ENCODE assay signal across 8 cellular contexts in the genomic region with DNA sequence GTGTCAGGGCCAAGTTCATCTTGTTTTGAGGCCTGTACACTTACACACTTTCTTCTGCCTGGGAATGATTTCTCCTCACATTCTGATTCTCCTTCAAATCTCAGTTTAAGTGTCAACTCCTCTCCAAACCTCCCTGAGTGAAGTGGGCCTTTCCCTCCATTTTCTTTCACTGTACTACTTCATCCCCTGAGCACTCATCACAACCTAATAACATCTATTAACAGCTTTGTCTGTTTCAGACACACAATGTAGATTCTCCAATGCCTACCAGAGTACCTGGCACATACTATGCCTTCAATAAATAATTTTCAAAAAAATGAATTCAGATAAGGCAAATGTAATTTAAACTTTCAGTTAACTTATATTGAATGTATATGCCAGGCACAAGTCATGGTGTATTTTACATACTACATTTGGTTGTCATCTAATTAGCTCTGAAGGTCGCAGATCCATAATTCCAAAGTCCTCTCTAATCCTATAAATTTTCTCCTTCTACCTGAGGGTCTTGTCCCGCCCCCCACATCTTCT. TPM values are rescaled to one million over a fixed set of nuclear protein-coding genes. Genes with fewer than 3 reads are reported as not detected.
DNase-seq lines count a peak whose midpoint lies in the region; ATAC-seq and TF ChIP-seq lines count a peak whose summit lies in the region.

No MANE protein-coding gene starts in this region.

- intact Hi-C loops in thyroid gland (cut with DNase I), result no loop called here

- H3K4me3 Mint-ChIP-seq in activated T-helper 17 cell treated with anti-CD3 and anti-CD28 coated beads, Interleukin-2, amount 50 U/mL, for 72 hours, result peak overlapping the region; percentile 96

- H3K4me1 ChIP-seq in thyroid gland, result peaks cover 0 to 8% of the 10 kb centered on the region in 2 donors

- H3K27ac ChIP-seq in thyroid gland, result peak overlapping the region; percentile 52 to 83 (median 79)

- DNase-seq in kidney epithelial cell (ENCODE audit: low read depth) (no peak), thyroid gland (no peak), activated gamma-delta T cell (lab: John Stamatoyannopoulos, UW) (no peak), GM03348 (ENCODE audit: low spot score) (no peak)
- DNase-seq in effector CD4-positive, alpha-beta T cell, result no peak

- H3K9me3 ChIP-seq in thyroid gland, result no peaks in the 10 kb centered on the region

- peak overlapping the region; percentile 92 for H3K27ac Mint-ChIP-seq in activated T-helper 17 cell treated with anti-CD3 and anti-CD28 coated beads, Interleukin-2, amount 50 U/mL, for 72 hours

- H3K4me1 Mint-ChIP-seq in activated T-helper 17 cell treated with anti-CD3 and anti-CD28 coated beads, Interleukin-2, amount 50 U/mL, for 72 hours, result peaks cover 21% of the 10 kb centered on the region

- TF ChIP-seq POLR2A in GM18505 (IDR thresholded peaks at IDR 0.05; ENCODE audit: borderline replicate concordance, extremely low read depth, insufficient read depth, insufficient read length) (no peak), thyroid gland (IDR thresholded peaks at IDR 0.05) (no peak)

- H3K9me3 Mint-ChIP-seq in activated T-helper 17 cell treated with anti-CD3 and anti-CD28 coated beads, Interleukin-2, amount 50 U/mL, for 72 hours, result no peaks in the 10 kb centered on the region

- H3K4me3 ChIP-seq in kidney epithelial cell (ENCODE audit: low read depth, low read length), result peak overlapping the region; percentile 83
- peak overlapping the region; percentile 81 to 93 (median 87) for H3K4me3 ChIP-seq in thyroid gland (replicated peaks in 1 of 3)

- ATAC-seq in GM18505 (IDR thresholded peaks at IDR 0.05; ENCODE audit: unreplicated experiment) (peak; percentile 3), HG02943 (IDR thresholded peaks at IDR 0.05; ENCODE audit: low read depth, unreplicated experiment) (peak; percentile 5)
- no peak for ATAC-seq in activated T-helper 17 cell treated with anti-CD3 and anti-CD28 coated beads, Interleukin-2, amount 50 U/mL, for 72 hours (replicated peaks)

- H3K36me3 Mint-ChIP-seq in activated T-helper 17 cell treated with anti-CD3 and anti-CD28 coated beads, Interleukin-2, amount 50 U/mL, for 72 hours (ENCODE audit: low read depth), result peaks cover 14% of the 10 kb centered on the region

- WGBS in thyroid gland, 2 donors, result 1 to 2% methylated on average over 2 of the region's 2 CpGs

- H3K36me3 ChIP-seq in kidney epithelial cell (ENCODE audit: control insufficient read depth, insufficient read depth, low read length) (no peaks in the 10 kb centered on the region), thyroid gland (peaks cover 0 to under 1% of the 10 kb centered on the region in 2 donors)

- H3K27me3 ChIP-seq in kidney epithelial cell (ENCODE audit: control insufficient read depth, insufficient read depth, low read length) (no peaks in the 10 kb centered on the region), thyroid gland (no peaks in the 10 kb centered on the region)

- peaks cover 3% of the 10 kb centered on the region for H3K27me3 Mint-ChIP-seq in activated T-helper 17 cell treated with anti-CD3 and anti-CD28 coated beads, Interleukin-2, amount 50 U/mL, for 72 hours

- no peak for TF ChIP-seq CTCF in kidney epithelial cell (IDR thresholded peaks at IDR 0.05; ENCODE audit: insufficient read depth, low read length, poor library complexity, severe bottlenecking)
- no peak for TF ChIP-seq CTCF in thyroid gland (IDR thresholded peaks at IDR 0.05)

RNA-seq across cellular contexts. Expression of a gene that starts 0.4 kb away (rescaled TPM):
- 10 to 100 TPM; 31.3 to 47.3 TPM for total RNA-seq in activated T-helper 17 cell treated with anti-CD3 and anti-CD28 coated beads, Interleukin-2, amount 50 U/mL, for 72 hours
- 13.8 and 15.4 TPM in 2 replicates for total RNA-seq in kidney epithelial cell
- total RNA-seq in thyroid gland, result 10 to 100 TPM; 29.0 to 77.3 (median 38.4) TPM

RNA-seq across cellular contexts. Expression of a gene that starts 52.1 kb away (rescaled TPM):
- total RNA-seq in activated T-helper 17 cell treated with anti-CD3 and anti-CD28 coated beads, Interleukin-2, amount 50 U/mL, for 72 hours, result 1 to 10 TPM; 1.1 to 7.5 TPM
- total RNA-seq in kidney epithelial cell (5.7 and 7.0 TPM in 2 replicates), thyroid gland (10 to 100 TPM; 23.6 to 86.3 (median 42.0) TPM)
